In genomic region chr14:22553861-22554705, GRCh38 we compare ENCODE assay signal across 8 cellular contexts. TPM values are rescaled to one million over a fixed set of nuclear protein-coding genes. Genes with fewer than 3 reads are reported as not detected.
DNase-seq lines count a peak whose midpoint lies in the region; ATAC-seq and TF ChIP-seq lines count a peak whose summit lies in the region.
"Not testable (repeated sequence)": the region's sequence is repeated elsewhere in the genome, so short reads cannot be mapped to it uniquely, and the experiment has no call there.

No MANE protein-coding gene starts in this region.

- H3K27ac Mint-ChIP-seq in T-cell = peak overlapping the region; percentile 98 to 99
- H3K27ac Mint-ChIP-seq in activated CD8-positive, alpha-beta T cell treated with anti-CD3 and anti-CD28 coated beads, Interleukin-2, amount 10 ng/mL, durations not matched to agents 7 days and 5 days = peak overlapping the region; percentile 98
- H3K27ac Mint-ChIP-seq in central memory CD8-positive, alpha-beta T cell (ENCODE audit: low read depth) = peak overlapping the region; percentile 100
- peak overlapping the region; percentile 95 to 100 (median 98) for H3K27ac Mint-ChIP-seq in naive B cell

- H2BK5ac ChIP-seq in IMR-90 (ENCODE audit: low read depth, low read length, poor library complexity, severe bottlenecking) = not testable (repeated sequence)

- H4K5ac ChIP-seq in IMR-90 (ENCODE audit: low read depth, low read length) = not testable (repeated sequence)

- WGBS in IMR-90 (ENCODE audit: extremely low coverage in 2 of 2, insufficient read length in 1 of 2), 2 experiments = no CpG with 5 or more reads among the region's 19 CpGs
- 67 to 92% (median 86%) methylated on average over 5 to 16 of the region's 19 CpGs for WGBS in spleen, 5 donors

- H3K9me3 ChIP-seq in A673 (ENCODE audit: low read depth, low read length, poor library complexity, severe bottlenecking); IMR-90 (ENCODE audit: control insufficient read depth, insufficient read depth, low read length); spleen: not testable (repeated sequence)

- H3K14ac ChIP-seq in IMR-90 (replicated peaks; ENCODE audit: low read depth, low read length) = not testable (repeated sequence)

- H3K4me3 Mint-ChIP-seq in T-cell = peak overlapping the region; percentile 3 to 86 (median 40)
- H3K4me3 Mint-ChIP-seq in activated CD8-positive, alpha-beta T cell treated with anti-CD3 and anti-CD28 coated beads, Interleukin-2, amount 10 ng/mL, durations not matched to agents 7 days and 5 days = peak overlapping the region; percentile 76
- peak overlapping the region; percentile 73 for H3K4me3 Mint-ChIP-seq in central memory CD8-positive, alpha-beta T cell
- H3K4me3 Mint-ChIP-seq in naive B cell = peak overlapping the region in 3 of 8 donors; percentile 29 to 81 (median 75)

- H3K4me3 ChIP-seq in A673 (ENCODE audit: low read depth, low read length, poor library complexity, severe bottlenecking); IMR-90 (ENCODE audit: insufficient read depth, low read depth, low read length); spleen: not testable (repeated sequence)

- POLR2A ChIA-PET in A673 (lab: Charles Lee; ENCODE audit: low non-redundant PET); IMR-90 (lab: Charles Lee; ENCODE audit: unreplicated experiment): not testable (repeated sequence)
- POLR2A ChIA-PET in T-cell (lab: Charles Lee) = interaction anchor here (0.6 to 3.1 kb wide), 5 partner anchors 13 to 401 kb away, joined by 3 to 22 read pairs (median 6); partner anchors contain the start of gene DAD1 (in 1 of the 2)
- POLR2A ChIA-PET in activated CD8-positive, alpha-beta T cell treated with anti-CD3 and anti-CD28 coated beads, Interleukin-2, amount 10 ng/mL, durations not matched to agents 7 days and 5 days (lab: Charles Lee) = interaction anchor here (0.7 to 13.3 kb wide), 10 partner anchors 8 to 608 kb away, joined by 3 to 541 read pairs (median 55); partner anchors contain the start of gene DAD1

- H4K91ac ChIP-seq in IMR-90 (ENCODE audit: insufficient read depth, low read depth, low read length) = not testable (repeated sequence)

- ATAC-seq in IMR-90 (ENCODE audit: low read depth); T-cell (replicated peaks in 1 of 4); activated CD8-positive, alpha-beta T cell treated with anti-CD3 and anti-CD28 coated beads, Interleukin-2, amount 10 ng/mL, durations not matched to agents 7 days and 5 days; central memory CD8-positive, alpha-beta T cell (replicated peaks; ENCODE audit: extremely low read depth, poor library complexity, severe bottlenecking); naive B cell (ENCODE audit: low read depth in 2 of 2): not testable (repeated sequence)

- H3K4me1 Mint-ChIP-seq in T-cell (peaks cover 90 to 96% (median 93%) of the 10 kb centered on the region in 3 donors), naive B cell (peaks cover 78 to 93% (median 93%) of the 10 kb centered on the region in 3 donors)
- H3K4me1 Mint-ChIP-seq in activated CD8-positive, alpha-beta T cell treated with anti-CD3 and anti-CD28 coated beads, Interleukin-2, amount 10 ng/mL, durations not matched to agents 7 days and 5 days (ENCODE audit: low read depth) = peaks cover 90% of the 10 kb centered on the region
- H3K4me1 Mint-ChIP-seq in central memory CD8-positive, alpha-beta T cell = peaks cover 97% of the 10 kb centered on the region

- H3K27ac ChIP-seq in A673 (ENCODE audit: low read depth, low read length, poor library complexity, severe bottlenecking) = peak overlapping the region; percentile 53
- not testable (repeated sequence) for H3K27ac ChIP-seq in IMR-90 (ENCODE audit: insufficient read depth, low read length)
- peak overlapping the region; percentile 66 to 96 (median 90) for H3K27ac ChIP-seq in spleen

- not testable (repeated sequence) for H2AK5ac ChIP-seq in IMR-90 (ENCODE audit: low read depth, low read length)

- not testable (repeated sequence) for BruUV-seq in A673 (replicated peaks; lab: Mats Ljungman, UMichigan); IMR-90 (replicated peaks; lab: Mats Ljungman, UMichigan)

- TF ChIP-seq CTCF in A673 (conservative IDR thresholded peaks at IDR 0.05; ENCODE audit: low read depth, low read length); IMR-90 (conservative IDR thresholded peaks at IDR 0.05; ENCODE audit: low read depth, low read length); spleen (IDR thresholded peaks at IDR 0.05 in 8 of 11, conservative IDR thresholded peaks at IDR 0.05 in 3 of 11): not testable (repeated sequence)

- H3K9me1 ChIP-seq in IMR-90 (ENCODE audit: insufficient read depth, low read length) = peaks cover 24% of the 10 kb centered on the region

- H2BK20ac ChIP-seq in IMR-90 (ENCODE audit: low read depth, low read length) = not testable (repeated sequence)

- in situ Hi-C loops in IMR-90 (cut with MboI; ENCODE audit: low sequenced_read_pairs) = loop anchor here (10.0 kb wide), 2 partner anchors 211 to 511 kb away; partner anchors contain the start of gene OXA1L

- H3K4me2 ChIP-seq in IMR-90 (ENCODE audit: low read depth, low read length) = not testable (repeated sequence)

- intact Hi-C loops in A673 (cut with micrococcal nuclease; ENCODE audit: unreplicated experiment) (loop anchor here (10.0 kb wide), 1 partner anchor 501 kb away; the partner anchor contains the start of gene CDH24), IMR-90 (cut with micrococcal nuclease) (loop anchor here (10.0 kb wide), 2 partner anchors 239 to 751 kb away; partner anchors contain the start of genes BCL2L2 and PPP1R3E), spleen (cut with DNase I; ENCODE audit: low total_unique reads) (loop anchor here (10.0 kb wide), 1 partner anchor 169 kb away; no protein-coding TSS in a partner anchor)

- DNase-seq in A673 (ENCODE audit: low spot score); IMR-90; central memory CD8-positive, alpha-beta T cell (ENCODE audit: low spot score in 2 of 2); naive B cell; spleen: not testable (repeated sequence)
- DNase-seq in T-cell = peak in 2 of 34 experiments; percentile 24 to 47
- peak; percentile 63 for DNase-seq in activated CD8-positive, alpha-beta T cell treated with anti-CD3 and anti-CD28 coated beads, Interleukin-2, amount 10 ng/mL, durations not matched to agents 7 days and 5 days
- peak; percentile 32 for DNase-seq in activated T-helper 9 cell treated with anti-CD3 and anti-CD28 coated beads, Interleukin-2, amount 50 U/mL, for 16 hours (ENCODE audit: low read depth)

- not testable (repeated sequence) for H3K27me3 Mint-ChIP-seq in T-cell; activated CD8-positive, alpha-beta T cell treated with anti-CD3 and anti-CD28 coated beads, Interleukin-2, amount 10 ng/mL, durations not matched to agents 7 days and 5 days (ENCODE audit: low read depth); central memory CD8-positive, alpha-beta T cell; naive B cell

- CTCF ChIA-PET in A673 (lab: Charles Lee); IMR-90 (lab: Yijun Ruan, JAX): not testable (repeated sequence)
- CTCF ChIA-PET in T-cell (lab: Charles Lee) = interaction anchor here (1.3 to 3.1 kb wide), 5 partner anchors 12 to 35 kb away, joined by 3 to 133 read pairs (median 11); partner anchors contain the start of gene DAD1 (in 1 of the 2)
- CTCF ChIA-PET in activated CD8-positive, alpha-beta T cell treated with anti-CD3 and anti-CD28 coated beads, Interleukin-2, amount 10 ng/mL, durations not matched to agents 7 days and 5 days (lab: Charles Lee) = interaction anchor here (0.8 to 13.0 kb wide), 14 partner anchors 8 to 694 kb away, joined by 3 to 523 read pairs (median 20); no protein-coding TSS in a partner anchor

- H3K56ac ChIP-seq in IMR-90 (ENCODE audit: extremely low read depth, insufficient read depth, low read length) = not testable (repeated sequence)

- not testable (repeated sequence) for H4K20me1 ChIP-seq in IMR-90 (ENCODE audit: insufficient read depth, low read length)

- H2AFZ ChIP-seq in IMR-90 (replicated peaks; ENCODE audit: low read length, poor library complexity) = not testable (repeated sequence)

- not testable (repeated sequence) for H2BK15ac ChIP-seq in IMR-90 (ENCODE audit: low read depth, low read length)

- H3K4me1 ChIP-seq in A673 (ENCODE audit: insufficient read depth, low read length, poor library complexity, severe bottlenecking) = peaks cover 64% of the 10 kb centered on the region
- H3K4me1 ChIP-seq in IMR-90 (ENCODE audit: control insufficient read depth, insufficient read depth, low read length) = peaks cover 26% of the 10 kb centered on the region
- peaks cover 37 to 100% (median 93%) of the 10 kb centered on the region in 6 donors for H3K4me1 ChIP-seq in spleen

- not testable (repeated sequence) for H2BK120ac ChIP-seq in IMR-90 (ENCODE audit: low read depth, low read length)

- not testable (repeated sequence) for H3K27me3 ChIP-seq in A673 (replicated peaks; ENCODE audit: insufficient read depth, low read depth, low read length, poor library complexity); IMR-90 (ENCODE audit: control insufficient read depth, insufficient read depth, low read length); spleen (replicated peaks in 1 of 7)

- peaks cover 40% of the 10 kb centered on the region for H3K36me3 Mint-ChIP-seq in T-cell
- H3K36me3 Mint-ChIP-seq in activated CD8-positive, alpha-beta T cell treated with anti-CD3 and anti-CD28 coated beads, Interleukin-2, amount 10 ng/mL, durations not matched to agents 7 days and 5 days (ENCODE audit: low read depth) = peaks cover 75% of the 10 kb centered on the region
- peaks cover 83% of the 10 kb centered on the region for H3K36me3 Mint-ChIP-seq in central memory CD8-positive, alpha-beta T cell (ENCODE audit: insufficient read depth)
- not testable (repeated sequence) for H3K36me3 Mint-ChIP-seq in naive B cell

- H3K79me1 ChIP-seq in IMR-90 (ENCODE audit: low read depth in 1 of 2, low read length in 2 of 2) = not testable (repeated sequence)

- not testable (repeated sequence) for H3K9me3 Mint-ChIP-seq in T-cell; activated CD8-positive, alpha-beta T cell treated with anti-CD3 and anti-CD28 coated beads, Interleukin-2, amount 10 ng/mL, durations not matched to agents 7 days and 5 days (ENCODE audit: insufficient read depth); central memory CD8-positive, alpha-beta T cell; naive B cell

- H3K9ac ChIP-seq in IMR-90 (ENCODE audit: low read depth, low read length) = not testable (repeated sequence)

- TF ChIP-seq RAD21 in IMR-90 (IDR thresholded peaks at IDR 0.05; ENCODE audit: low read length) = not testable (repeated sequence)

- not testable (repeated sequence) for H4K8ac ChIP-seq in IMR-90 (ENCODE audit: low read depth in 2 of 2, low read length in 2 of 2)

- not testable (repeated sequence) for H3K23ac ChIP-seq in IMR-90 (ENCODE audit: low read depth, low read length)

- not testable (repeated sequence) for H2AK9ac ChIP-seq in IMR-90 (replicated peaks; ENCODE audit: low read depth, low read length, poor library complexity)

- not testable (repeated sequence) for H3K36me3 ChIP-seq in A673 (ENCODE audit: insufficient read depth, low read length, poor library complexity, severe bottlenecking); IMR-90 (ENCODE audit: control insufficient read depth, insufficient read depth, low read length)
- H3K36me3 ChIP-seq in spleen = peaks cover 0 to 20% (median 0%) of the 10 kb centered on the region in 6 donors

- not testable (repeated sequence) for H3K18ac ChIP-seq in IMR-90 (ENCODE audit: low read depth, low read length)

- 0 out of 2 replicates have a peak overlapping the region, but pooled peaks have one; percentile 18 for H3K4ac ChIP-seq in IMR-90 (ENCODE audit: low read depth, low read length)

- not testable (repeated sequence) for TF ChIP-seq POLR2A in IMR-90 (IDR thresholded peaks at IDR 0.05; ENCODE audit: low read depth, low read length); spleen (IDR thresholded peaks at IDR 0.05)

- dilution Hi-C loops in IMR-90 (cut with HindIII; ENCODE audit: low sequenced_read_pairs, unreplicated experiment) = not testable (repeated sequence)

RNA-seq across cellular contexts. Expression of gene DAD1, which starts 34.9 kb away (rescaled TPM):
- total RNA-seq in A673 (2021) = 224 and 261 TPM in 2 replicates
- 396 and 449 TPM in 2 replicates for total RNA-seq in IMR-90 (2012; rRNA removed)
- 448 and 496 TPM in 2 replicates for polyA plus RNA-seq in IMR-90 (2012; rRNA removed)
- 412 and 479 TPM in 2 replicates for polyA plus RNA-seq in IMR-90 (2012; cell fraction: cytosol; rRNA removed)
- 92.7 and 197 TPM in 2 replicates for polyA plus RNA-seq in IMR-90 (2012; cell fraction: nucleus; rRNA removed; ENCODE audit: low replicate concordance)
- total RNA-seq in T-cell = 100 to 1,000 TPM in 4 of 5 donors, 10 to 100 TPM in 1; 80.9 to 127 (median 113) TPM
- total RNA-seq in activated CD8-positive, alpha-beta T cell treated with anti-CD3 and anti-CD28 coated beads, Interleukin-2, amount 10 ng/mL, durations not matched to agents 7 days and 5 days = 100 to 1,000 TPM; 130 to 147 TPM
- 100 to 1,000 TPM; 427 to 721 (median 474) TPM for polyA plus RNA-seq in naive B cell (ENCODE audit: low read depth in 6 of 6)
- total RNA-seq in spleen = 100 to 1,000 TPM; 107 to 176 (median 123) TPM
- 100 to 1,000 TPM; 102 to 165 (median 147) TPM for polyA plus RNA-seq in spleen

RNA-seq across cellular contexts. Expression of gene ABHD4, which starts 44.0 kb away (rescaled TPM):
- 36.6 and 40.7 TPM in 2 replicates for total RNA-seq in A673 (2021)
- total RNA-seq in IMR-90 (2012; rRNA removed) = 5.0 and 5.3 TPM in 2 replicates
- polyA plus RNA-seq in IMR-90 (2012; rRNA removed) = 21.8 and 22.0 TPM in 2 replicates
- 13.3 and 23.6 TPM in 2 replicates for polyA plus RNA-seq in IMR-90 (2012; cell fraction: cytosol; rRNA removed)
- 22.2 and 25.4 TPM in 2 replicates for polyA plus RNA-seq in IMR-90 (2012; cell fraction: nucleus; rRNA removed; ENCODE audit: low replicate concordance)
- total RNA-seq in T-cell = 10 to 100 TPM; 10.1 to 20.9 (median 17.3) TPM
- 1 to 10 TPM; 8.0 to 8.5 TPM for total RNA-seq in activated CD8-positive, alpha-beta T cell treated with anti-CD3 and anti-CD28 coated beads, Interleukin-2, amount 10 ng/mL, durations not matched to agents 7 days and 5 days
- polyA plus RNA-seq in naive B cell (ENCODE audit: low read depth in 6 of 6) = 10 to 100 TPM in 2 of 6 donors, 1 to 10 TPM in 4; 4.8 to 14.1 (median 9.2) TPM
- 10 to 100 TPM; 12.0 to 32.8 (median 24.9) TPM for total RNA-seq in spleen
- polyA plus RNA-seq in spleen = 1 to 10 TPM; 7.2 to 8.6 (median 7.9) TPM
